ENCODE assay signal across 25 cellular contexts in genomic region chr1:162232034-162232433, GRCh38.
"Had no signal": no experiment of that assay in that cellular context is flagged by ENCODE, and none has a peak within 500 bp of the region (broad histone marks: within the 10 kb centered on the region; RNA-seq: fewer than 3 reads in every experiment).

No MANE protein-coding gene starts in this region.

- FAIRE-seq: islet of Langerhans had no signal

- H3K9me3 Mint-ChIP-seq: naive thymus-derived CD8-positive, alpha-beta T cell; neural crest cell; type B pancreatic cell had no signal

- H3K27ac Mint-ChIP-seq: naive thymus-derived CD8-positive, alpha-beta T cell; progenitor cell of endocrine pancreas; type B pancreatic cell had no signal

- H3K79me2 ChIP-seq: parathyroid adenoma had no signal

- DNase-seq: cortex of kidney; esophagus squamous epithelium; foreskin melanocyte; glutamatergic neuron; heart right ventricle; hippocampal formation; left cardiac atrium; left ventricle myocardium inferior; lower lobe of right lung; naive thymus-derived CD8-positive, alpha-beta T cell; stimulated activated CD4-positive, alpha-beta T cell treated with anti-CD3 and anti-CD28 coated beads, Interleukin-12 subunit alpha, Interleukin-12 subunit beta, amount 100 ng/mL, for 4 hours; stimulated activated CD4-positive, alpha-beta T cell treated with anti-CD3 and anti-CD28 coated beads, Interleukin-1b, Interleukin-23, amount 100 ng/mL, for 48 hours; stimulated activated CD4-positive, alpha-beta T cell treated with anti-CD3 and anti-CD28 coated beads, Interleukin-4, amount 100 ng/mL, for 1 hour; stimulated activated CD8-positive, alpha-beta memory T cell treated with anti-CD3 and anti-CD28 coated beads, Interleukin-4, amount 100 ng/mL, for 48 hours; stimulated activated naive CD4-positive, alpha-beta T cell treated with Interleukin-2 at 50 U/mL for 16 hours; stomach; thyroid gland had no signal

- H3K9ac ChIP-seq: parathyroid adenoma had no signal

- H3K9me3 ChIP-seq: esophagus squamous epithelium, heart right ventricle, left ventricle myocardium inferior, lower lobe of right lung, stomach, thyroid gland had no signal

- H3K36me3 ChIP-seq: esophagus squamous epithelium, heart right ventricle, left ventricle myocardium inferior, lower lobe of right lung, stomach, thyroid gland had no signal

- H3K4me3 ChIP-seq: esophagus squamous epithelium, heart right ventricle, left ventricle myocardium inferior, lower lobe of right lung, smooth muscle cell, stomach, thyroid gland had no signal

- H2AFZ ChIP-seq: parathyroid adenoma had no signal

- ATAC-seq: heart right ventricle; left cardiac atrium; lower lobe of right lung; naive thymus-derived CD8-positive, alpha-beta T cell; sciatic nerve had no signal

- H3K4me2 ChIP-seq: smooth muscle cell had no signal

- H3K36me3 Mint-ChIP-seq: naive thymus-derived CD8-positive, alpha-beta T cell; type B pancreatic cell had no signal

- H3K27me3 ChIP-seq: esophagus squamous epithelium, heart right ventricle, stomach, thyroid gland had no signal

- H3K4me3 Mint-ChIP-seq: naive thymus-derived CD8-positive, alpha-beta T cell; neural crest cell; type B pancreatic cell had no signal

- H3K27me3 Mint-ChIP-seq: type B pancreatic cell had no signal

- H3K27ac ChIP-seq: epithelial cell of prostate, esophagus squamous epithelium, heart right ventricle, left ventricle myocardium inferior, lower lobe of right lung, parathyroid adenoma, stomach, thyroid gland had no signal
